In the genomic region with DNA sequence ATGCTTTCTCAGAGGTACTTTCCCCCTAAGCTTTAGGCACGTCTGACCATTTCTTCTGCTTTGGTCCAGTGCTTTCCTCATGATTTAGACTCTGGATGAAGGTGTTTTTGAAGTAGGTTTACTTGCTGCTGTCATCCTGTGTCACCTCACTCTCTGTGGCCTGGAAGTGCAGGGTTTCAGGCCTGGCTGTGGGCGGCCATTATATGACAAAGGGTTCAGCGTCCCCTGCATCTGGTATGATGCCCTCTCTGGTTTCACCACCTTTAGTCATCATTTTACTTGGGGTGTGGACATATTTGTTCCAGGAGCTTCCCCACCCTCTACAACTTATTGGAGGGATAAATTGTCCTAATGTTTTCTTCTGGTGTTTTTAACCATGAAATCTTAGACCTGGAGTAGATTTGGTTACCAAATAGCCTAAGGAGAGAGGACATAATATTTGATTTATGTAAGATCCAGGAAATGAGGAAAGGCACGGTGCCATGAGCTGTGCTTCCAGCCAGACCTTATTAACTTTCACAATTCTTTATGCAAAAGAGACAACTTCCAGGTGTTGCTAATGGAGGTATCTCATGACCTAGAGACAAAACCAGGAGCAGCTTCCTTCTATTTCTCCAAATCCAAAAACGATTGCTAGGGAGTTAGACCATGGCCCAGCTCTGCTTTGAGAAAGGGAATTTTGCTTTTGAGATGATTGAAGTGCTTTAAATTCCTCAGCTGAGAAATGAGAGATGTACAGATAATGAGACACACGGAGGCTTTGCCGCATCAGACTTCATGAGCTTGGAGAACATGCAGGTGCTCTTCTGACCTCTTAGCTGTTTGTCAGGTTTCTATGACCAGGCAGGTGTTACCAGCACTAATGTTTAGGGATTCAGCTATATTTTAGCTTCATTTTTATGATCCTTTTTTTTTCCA, we compare ENCODE assay signal across 15 cellular contexts. TPM values are rescaled to one million over a fixed set of nuclear protein-coding genes. Genes with fewer than 3 reads are reported as not detected.
A peak's percentile ranks its signal among the peaks of the same experiment; 100 is the strongest.
DNase-seq lines count a peak whose midpoint lies in the region; ATAC-seq and TF ChIP-seq lines count a peak whose summit lies in the region.
"Had no signal": no experiment of that assay in that cellular context is flagged by ENCODE, and none has a peak within 500 bp of the region (broad histone marks: within the 10 kb centered on the region; RNA-seq: fewer than 3 reads in every experiment).

No MANE protein-coding gene starts in this region.

- peak overlapping the region; percentile 34; the same call in 1 of the 2 replicates for H3K27ac ChIP-seq in PC-9
- H3K27ac ChIP-seq in fibroblast of lung (ENCODE audit: insufficient read depth, low read length), result no peak overlapping the region
- H3K27ac ChIP-seq in sigmoid colon, result peak overlapping the region; percentile 3 to 75 (median 59)

- TF ChIP-seq CTCF in PC-9 (conservative IDR thresholded peaks at IDR 0.05) (no peak), fibroblast of lung (conservative IDR thresholded peaks at IDR 0.05 in 1 of 2, IDR thresholded peaks at IDR 0.05 in 1 of 2; ENCODE audit: low read depth in 1 of 2, low read length in 2 of 2) (no peak), sigmoid colon (IDR thresholded peaks at IDR 0.05) (no peak)

- peak overlapping the region; percentile 10; the same call in 1 of the 2 replicates for H3K4me2 ChIP-seq in PC-9
- H3K4me2 ChIP-seq in fibroblast of lung (ENCODE audit: extremely low read depth, insufficient read depth, low read length), result peak overlapping the region; percentile 29

- H3K4me1 ChIP-seq in PC-9 (replicated peaks; ENCODE audit: insufficient read depth) (peaks cover 6% of the 10 kb centered on the region; the same call in 1 of the 2 replicates), fibroblast of lung (ENCODE audit: control insufficient read depth, extremely low read depth, insufficient read depth, low read length) (peaks cover 2% of the 10 kb centered on the region), sigmoid colon (peaks cover 0 to 62% (median 41%) of the 10 kb centered on the region in 4 donors)

- no peak overlapping the region for H3K9ac ChIP-seq in fibroblast of lung (ENCODE audit: insufficient read depth, low read length)

- H4K20me1 ChIP-seq in PC-9 (ENCODE audit: insufficient read depth) (no peaks in the 10 kb centered on the region; the same call in 1 of the 2 replicates), fibroblast of lung (ENCODE audit: control insufficient read depth, extremely low read depth, insufficient read depth, low read length) (no peaks in the 10 kb centered on the region)

- H3K4me3 ChIP-seq in PC-9, result no peak overlapping the region
- H3K4me3 ChIP-seq in fibroblast of lung (replicated peaks in 1 of 4; ENCODE audit: control extremely low read depth in 1 of 4, insufficient read depth in 1 of 4, low read depth in 3 of 4, low read length in 4 of 4), result no peak overlapping the region
- H3K4me3 ChIP-seq in sigmoid colon, result no peak overlapping the region
- H3K4me3 ChIP-seq: MG63 had no signal

- TF ChIP-seq EP300 in sigmoid colon (IDR thresholded peaks at IDR 0.05), result no peak

- H2AFZ ChIP-seq in PC-9 (no peak overlapping the region), fibroblast of lung (ENCODE audit: low read length) (no peak overlapping the region)

- no peaks in the 10 kb centered on the region for H3F3A ChIP-seq in PC-9 (ENCODE audit: insufficient read depth, low read depth)

- no TSS peak for BruUV-seq in PC-9 (replicated peaks; lab: Mats Ljungman, UMichigan)

- CTCF ChIA-PET in PC-9 (lab: Charles Lee), result interaction anchor here (1.5 kb wide), 1 partner anchor 11 kb away, joined by 4 read pairs; no protein-coding TSS in a partner anchor

- H3K9me2 ChIP-seq in PC-9 (ENCODE audit: insufficient read depth), result no peaks in the 10 kb centered on the region

- 78 to 89% methylated on average over 7 of the region's 7 CpGs for WGBS in sigmoid colon, 2 donors

- DNase-seq in EL, result peak; percentile 47
- DNase-seq in PC-9, result peak; percentile 18 to 57
- DNase-seq in fibroblast of lung (ENCODE audit: low read depth in 2 of 2), result peak in 1 of 2 donors; percentile 61
- no peak for DNase-seq in sigmoid colon
- DNase-seq in NCI-H1092 (lab: John Stamatoyannopoulos, UW), result no peak
- DNase-seq in DMS153 (lab: John Stamatoyannopoulos, UW), result no peak
- no peak for DNase-seq in DMS79 treated with DMSO at 0.1 percent for 48 hours (lab: John Stamatoyannopoulos, UW)
- DNase-seq: activated CD4-positive, alpha-beta T cell treated with anti-CD3 and anti-CD28 coated beads, Interleukin-2, amount 50 U/mL, for 1 hour; activated naive CD4-positive, alpha-beta T cell treated with anti-CD3 and anti-CD28 coated beads, Interleukin-2, amount 50 U/mL, for 16 hours; CD4-positive, alpha-beta memory T cell; head of caudate nucleus; MG63; NCI-H2227 treated with DMSO at 0.1 percent for 48 hours; T-helper 2 cell had no signal

- POLR2A ChIA-PET in PC-9 (lab: Charles Lee; ENCODE audit: unreplicated experiment), result interaction anchor here (0.8 to 0.9 kb wide), 2 partner anchors 477 to 631 kb away, joined by 3 to 9 read pairs; no protein-coding TSS in a partner anchor

- H3K36me3 ChIP-seq in PC-9 (ENCODE audit: low read depth), result no peaks in the 10 kb centered on the region
- no peaks in the 10 kb centered on the region for H3K36me3 ChIP-seq in fibroblast of lung (ENCODE audit: control insufficient read depth, insufficient read depth, low read length)
- peaks cover 0 to 5% (median 0%) of the 10 kb centered on the region in 4 donors for H3K36me3 ChIP-seq in sigmoid colon

- H3K79me2 ChIP-seq in PC-9 (ENCODE audit: low read depth) (no peaks in the 10 kb centered on the region), fibroblast of lung (ENCODE audit: control insufficient read depth, insufficient read depth, low read length) (peaks cover 5% of the 10 kb centered on the region)

- no peaks in the 10 kb centered on the region for H3K9me3 ChIP-seq in PC-9 (ENCODE audit: insufficient read depth, low read depth)
- no peaks in the 10 kb centered on the region for H3K9me3 ChIP-seq in fibroblast of lung (ENCODE audit: control insufficient read depth, insufficient read depth, low read depth, low read length)
- no peaks in the 10 kb centered on the region for H3K9me3 ChIP-seq in sigmoid colon
- H3K9me3 ChIP-seq: MG63 had no signal

- TF ChIP-seq POLR2A in sigmoid colon (IDR thresholded peaks at IDR 0.05), result no peak

- no peak for ATAC-seq in GM18861 (IDR thresholded peaks at IDR 0.05; ENCODE audit: unreplicated experiment)

- intact Hi-C loops in PC-9 (cut with micrococcal nuclease; ENCODE audit: unreplicated experiment) (loop anchor here (5.0 kb wide), 1 partner anchor 53 kb away; no protein-coding TSS in a partner anchor), sigmoid colon (cut with DNase I) (no loop called here)

- H3K27me3 ChIP-seq in PC-9 (ENCODE audit: insufficient read depth, low read depth) (no peaks in the 10 kb centered on the region), fibroblast of lung (ENCODE audit: control insufficient read depth, insufficient read depth, low read length) (no peaks in the 10 kb centered on the region), sigmoid colon (no peaks in the 10 kb centered on the region)
- H3K27me3 ChIP-seq: MG63 had no signal

RNA-seq across cellular contexts. Expression of a gene that starts 20.9 kb away (rescaled TPM):
- 16.2 and 19.7 TPM in 2 replicates for total RNA-seq in PC-9 (2021)
- 28.8 and 40.0 TPM in 2 replicates for total RNA-seq in fibroblast of lung
- polyA plus RNA-seq in fibroblast of lung, result 33.7 and 36.8 TPM in 2 replicates
- 26.7 and 34.8 TPM in 2 replicates for polyA plus RNA-seq in fibroblast of lung (2012)
- 60.4 and 66.8 TPM in 2 replicates for polyA minus RNA-seq in fibroblast of lung (ENCODE audit: low replicate concordance)
- total RNA-seq in sigmoid colon, result 100 to 1,000 TPM in 2 of 4 donors, 10 to 100 TPM in 2; 83.8 to 148 (median 115) TPM
- 10 to 100 TPM; 22.9 to 39.3 (median 25.8) TPM for polyA plus RNA-seq in sigmoid colon

RNA-seq across cellular contexts. Expression of a gene that starts 50.2 kb away (rescaled TPM):
- total RNA-seq in PC-9 (2021), result 5.3 and 5.4 TPM in 2 replicates
- total RNA-seq in fibroblast of lung, result 1.0 and 3.1 TPM in 2 replicates
- 6.5 and 9.7 TPM in 2 replicates for polyA plus RNA-seq in fibroblast of lung
- polyA plus RNA-seq in fibroblast of lung (2012), result 6.0 and 7.4 TPM in 2 replicates
- polyA minus RNA-seq in fibroblast of lung (ENCODE audit: low replicate concordance), result 21.4 and 30.7 TPM in 2 replicates
- total RNA-seq in sigmoid colon, result 1 to 10 TPM in 2 of 4 donors, under 1 TPM in 2; 0.66 to 6.1 (median 1.5) TPM
- polyA plus RNA-seq in sigmoid colon, result 10 to 100 TPM in 1 of 3 donors, 1 to 10 TPM in 2; 2.4 to 11.6 (median 3.0) TPM

RNA-seq across cellular contexts. Expression of a gene that starts 50.4 kb away (rescaled TPM):
- total RNA-seq in PC-9 (2021), result 7.1 and 9.7 TPM in 2 replicates
- total RNA-seq in fibroblast of lung, result 8.5 and 10.6 TPM in 2 replicates
- polyA plus RNA-seq in fibroblast of lung, result 22.0 and 22.9 TPM in 2 replicates
- 23.9 and 26.2 TPM in 2 replicates for polyA plus RNA-seq in fibroblast of lung (2012)
- polyA minus RNA-seq in fibroblast of lung (ENCODE audit: low replicate concordance), result 1.3 and 1.7 TPM in 2 replicates
- 10 to 100 TPM in 2 of 4 donors, 1 to 10 TPM in 2; 7.3 to 12.0 (median 9.3) TPM for total RNA-seq in sigmoid colon
- 1 to 10 TPM; 4.6 to 8.4 (median 5.4) TPM for polyA plus RNA-seq in sigmoid colon

Comparison
In these comparisons a context has a peak if more than half of its experiments do, and no peak if none do; other contexts are left out.
1. DNase-seq: peak in EL (single experiment) and PC-9 (2 of 2); none in sigmoid colon (single experiment), NCI-H1092 (single experiment), DMS153 (single experiment) and DMS79 treated with DMSO at 0.1 percent for 48 hours (single experiment).